Comparison of ENCODE assay signal across 25 cellular contexts in the genomic region with DNA sequence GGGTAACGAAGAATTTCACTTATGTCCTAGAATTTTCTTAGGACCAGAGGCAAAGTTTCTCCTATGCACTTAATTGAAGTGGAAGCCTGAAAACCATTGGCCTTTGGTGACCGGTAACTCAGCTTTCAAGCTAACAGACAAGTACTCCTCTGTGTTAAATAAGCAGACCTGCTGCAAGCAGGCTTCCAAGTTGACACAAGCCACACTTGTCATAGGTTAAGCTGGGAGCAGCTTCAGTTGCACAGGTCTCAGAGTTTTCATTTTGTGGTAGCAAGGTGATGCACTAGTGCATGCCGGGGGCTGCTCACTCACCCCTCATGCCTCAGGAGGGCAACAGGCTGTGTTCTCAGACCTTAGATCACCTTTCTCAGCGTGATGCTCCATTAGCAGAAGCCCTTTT.
"Had no signal": no experiment of that assay in that cellular context is flagged by ENCODE, and none has a peak within 500 bp of the region (broad histone marks: within the 10 kb centered on the region; RNA-seq: fewer than 3 reads in every experiment).

No MANE protein-coding gene starts in this region.

- H3K27ac ChIP-seq: coronary artery, dorsolateral prefrontal cortex, epithelial cell of prostate, esophagus squamous epithelium, gastrocnemius medialis, heart left ventricle, hepatocyte, left lung, lower lobe of right lung had no signal

- H3K4me2 ChIP-seq: hepatocyte had no signal

- H3K4me1 ChIP-seq: heart left ventricle, left lung, lower lobe of right lung had no signal

- H3K4me3 ChIP-seq: coronary artery, dorsolateral prefrontal cortex, esophagus squamous epithelium, gastrocnemius medialis, heart left ventricle, hepatocyte, left lung, lower lobe of right lung had no signal

- H2AFZ ChIP-seq: hepatocyte had no signal

- H3K27me3 ChIP-seq: gastrocnemius medialis had no signal

- DNase-seq: dermis blood vessel endothelial cell; dorsolateral prefrontal cortex; effector CD8-positive, alpha-beta T cell; effector memory CD8-positive, alpha-beta T cell; endodermal cell; erythroblast; esophagus squamous epithelium; foreskin fibroblast; foreskin melanocyte; gastrocnemius medialis; heart left ventricle; hypothalamus; immature natural killer cell; islet precursor cell; kidney; kidney glomerular epithelial cell; left colon; left lung; left ventricle myocardium superior; lower lobe of right lung; mesendoderm; midbrain had no signal

- H3K9me3 ChIP-seq: esophagus squamous epithelium, gastrocnemius medialis, heart left ventricle, left lung, lower lobe of right lung had no signal

- H3K36me3 ChIP-seq: esophagus squamous epithelium, gastrocnemius medialis, heart left ventricle, left lung, lower lobe of right lung had no signal
